ENCODE assay signal across 8 cellular contexts in the genomic region with DNA sequence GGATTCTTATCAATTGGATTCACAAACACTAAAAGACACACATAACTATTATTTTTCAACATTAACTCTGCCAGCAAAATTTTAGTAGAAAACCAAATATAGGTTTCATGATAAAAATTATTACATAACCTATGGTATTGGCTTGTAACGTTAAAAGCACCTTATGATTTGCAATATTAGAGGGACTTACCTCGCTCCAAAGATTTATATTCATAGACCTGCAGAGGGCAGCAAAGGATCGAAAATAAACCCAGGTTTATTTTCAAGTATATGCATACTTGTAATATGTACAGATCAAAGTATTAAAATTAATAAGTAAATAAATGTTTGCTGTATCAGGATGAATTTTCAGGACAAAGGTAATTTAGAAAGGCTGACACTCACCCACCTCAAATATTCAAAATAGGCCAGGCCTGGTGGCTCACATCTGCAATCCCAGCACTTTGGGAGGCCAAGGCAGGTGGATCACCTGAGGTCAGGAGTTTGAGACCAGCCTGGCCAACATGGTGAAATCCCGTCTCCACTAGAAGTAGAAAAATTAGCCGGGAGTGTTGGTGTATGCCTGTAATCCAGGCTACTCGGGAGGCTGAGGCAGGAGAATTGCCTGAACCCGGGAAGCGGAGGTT. TPM values are rescaled to one million over a fixed set of nuclear protein-coding genes. Genes with fewer than 3 reads are reported as not detected.
DNase-seq lines count a peak whose midpoint lies in the region; ATAC-seq and TF ChIP-seq lines count a peak whose summit lies in the region.

No MANE protein-coding gene starts in this region.

- TF ChIP-seq CTCF in heart right ventricle (IDR thresholded peaks at IDR 0.05) (peak in 7 of 9 donors; percentile 18 to 54 (median 41)), NB4 (IDR thresholded peaks at IDR 0.05; ENCODE audit: low read depth, low read length) (no peak), breast epithelium (IDR thresholded peaks at IDR 0.05) (peak in 2 of 3 donors; percentile 21 to 38), ascending aorta (IDR thresholded peaks at IDR 0.05) (peak in 1 of 3 experiments; percentile 35)

- intact Hi-C loops in heart right ventricle (cut with DNase I) = no loop called here
- intact Hi-C loops in Right ventricle myocardium superior (cut with DNase I) = no loop called here
- intact Hi-C loops in breast epithelium (cut with DNase I; ENCODE audit: low total_unique reads) = loop anchor here (10.0 kb wide), 1 partner anchor 1574 kb away; no protein-coding TSS in a partner anchor
- intact Hi-C loops in ascending aorta (cut with DNase I) = no loop called here

- no peak overlapping the region for H2AK5ac ChIP-seq in mesendoderm (ENCODE audit: low read length)

- no peak overlapping the region for H4K8ac ChIP-seq in mesendoderm (ENCODE audit: low read depth, low read length)

- H3K23ac ChIP-seq in mesendoderm (ENCODE audit: low read length) = no peak overlapping the region

- WGBS in heart right ventricle, 2 donors = 78 to 79% methylated on average over 8 of the region's 8 CpGs
- no CpG with 5 or more reads among the region's 8 CpGs for WGBS in mesendoderm (ENCODE audit: extremely low coverage, insufficient coverage, low lambda C conversion rate)

- H3K9ac ChIP-seq in mesendoderm (ENCODE audit: low read length) = no peak overlapping the region

- H3K18ac ChIP-seq in mesendoderm (ENCODE audit: low read length) = no peak overlapping the region

- H3K36me3 ChIP-seq in heart right ventricle = peaks cover 0 to 100% (median 49%) of the 10 kb centered on the region in 9 donors
- H3K36me3 ChIP-seq in breast epithelium = peaks cover 7% of the 10 kb centered on the region
- no peaks in the 10 kb centered on the region for H3K36me3 ChIP-seq in mesendoderm (ENCODE audit: control insufficient read depth, insufficient read depth, low read length)
- H3K36me3 ChIP-seq in ascending aorta = peaks cover 26 to 51% of the 10 kb centered on the region in 2 donors

- H3K27me3 ChIP-seq in heart right ventricle (no peaks in the 10 kb centered on the region), breast epithelium (no peaks in the 10 kb centered on the region), mesendoderm (ENCODE audit: insufficient read depth, low read length, poor library complexity) (no peaks in the 10 kb centered on the region), ascending aorta (no peaks in the 10 kb centered on the region)

- no peak overlapping the region for H2BK5ac ChIP-seq in mesendoderm (ENCODE audit: low read length)

- no peaks in the 10 kb centered on the region for H3K79me1 ChIP-seq in mesendoderm (ENCODE audit: low read length)

- TF ChIP-seq POLR2A in NB4 (IDR thresholded peaks at IDR 0.05; ENCODE audit: extremely low read depth, insufficient read length) (no peak), breast epithelium (IDR thresholded peaks at IDR 0.05) (no peak)

- no peak overlapping the region for H3K56ac ChIP-seq in mesendoderm (ENCODE audit: low read length)

- H3K9me3 ChIP-seq in heart right ventricle = no peaks in the 10 kb centered on the region
- H3K9me3 ChIP-seq in breast epithelium = no peaks in the 10 kb centered on the region
- H3K9me3 ChIP-seq in ascending aorta = no peaks in the 10 kb centered on the region

- no peak overlapping the region for H3K4me3 ChIP-seq in heart right ventricle
- H3K4me3 ChIP-seq in NB4 (ENCODE audit: low read depth, low read length) = no peak overlapping the region
- no peak overlapping the region for H3K4me3 ChIP-seq in breast epithelium
- no peak overlapping the region for H3K4me3 ChIP-seq in mesendoderm (ENCODE audit: low read length)
- no peak overlapping the region for H3K4me3 ChIP-seq in ascending aorta

- H3K4me2 ChIP-seq in mesendoderm (ENCODE audit: low read length) = no peak overlapping the region

- no peak for ATAC-seq in heart right ventricle
- no peak for ATAC-seq in Right ventricle myocardium superior (ENCODE audit: poor library complexity)
- ATAC-seq in GM18873 (IDR thresholded peaks at IDR 0.05; ENCODE audit: low FRiP score, unreplicated experiment) = no peak

- H3K79me2 ChIP-seq in mesendoderm (ENCODE audit: control insufficient read depth, insufficient read depth, low read length) = no peaks in the 10 kb centered on the region

- no peaks in the 10 kb centered on the region for H3K4me1 ChIP-seq in heart right ventricle
- H3K4me1 ChIP-seq in breast epithelium = no peaks in the 10 kb centered on the region
- no peaks in the 10 kb centered on the region for H3K4me1 ChIP-seq in mesendoderm (ENCODE audit: control insufficient read depth, low read depth, low read length)
- H3K4me1 ChIP-seq in ascending aorta = no peaks in the 10 kb centered on the region

- no peak overlapping the region for H2BK15ac ChIP-seq in mesendoderm (replicated peaks; ENCODE audit: low read depth)

- H4K5ac ChIP-seq in mesendoderm (ENCODE audit: low read length) = no peak overlapping the region

- no peak overlapping the region for H3K4ac ChIP-seq in mesendoderm (ENCODE audit: low read depth, low read length)

- no peak overlapping the region for H3K27ac ChIP-seq in heart right ventricle
- H3K27ac ChIP-seq in breast epithelium = no peak overlapping the region
- H3K27ac ChIP-seq in mesendoderm (ENCODE audit: low read depth, low read length) = no peak overlapping the region
- no peak overlapping the region for H3K27ac ChIP-seq in ascending aorta

- DNase-seq in heart right ventricle = no peak
- no peak for DNase-seq in Right ventricle myocardium superior
- DNase-seq in NB4 (ENCODE audit: low read depth) = peak; percentile 57
- no peak for DNase-seq in breast epithelium (ENCODE audit: low spot score in 2 of 2)
- peak; percentile 38 for DNase-seq in mesendoderm
- DNase-seq in occipital lobe (lab: John Stamatoyannopoulos, UW) = no peak
- no peak for DNase-seq in ascending aorta (ENCODE audit: low spot score in 2 of 2)

- no peak overlapping the region for H2BK120ac ChIP-seq in mesendoderm (ENCODE audit: low read depth, low read length)

RNA-seq across cellular contexts. Expression of a gene that starts 45.3 kb away (rescaled TPM):
- total RNA-seq in heart right ventricle (100 to 1,000 TPM in 8 of 10 donors, 10 to 100 TPM in 2; 77.1 to 123 (median 114) TPM), Right ventricle myocardium superior (90.3 TPM), breast epithelium (10 to 100 TPM; 61.6 to 75.4 (median 65.1) TPM), occipital lobe (108 TPM), ascending aorta (78.1 TPM)
- 10 to 100 TPM; 26.1 to 32.3 TPM for polyA plus RNA-seq in heart right ventricle
- 87.5 TPM for polyA plus RNA-seq in mesendoderm (2013, experiment 1 of 2)
- polyA plus RNA-seq in mesendoderm (2013, experiment 2 of 2) = 86.2 TPM

Comparison
In these comparisons a context has a peak if more than half of its experiments do, and no peak if none do; other contexts are left out.
1. DNase-seq: peak in NB4 (single experiment) and mesendoderm (single experiment); none in heart right ventricle (0 of 2), Right ventricle myocardium superior (single experiment), breast epithelium (0 of 2), occipital lobe (single experiment) and ascending aorta (0 of 2).